Comparison of ENCODE assay signal across 2 cellular contexts in genomic region chr16:85199880-85200279, GRCh38.
TF ChIP-seq lines count a peak whose summit lies in the region.

No MANE protein-coding gene starts in this region.

TF ChIP-seq in HepG2, 621 proteins besides CTCF, POLR2A, EP300 and RAD21 (continued from another document):
- TF ChIP-seq MAZ (IDR thresholded peaks at IDR 0.05; ENCODE audit: borderline replicate concordance, low read depth, low read length) (no peak), MAZ (CRISPR knock-in tag; IDR thresholded peaks at IDR 0.05; ENCODE audit: low read depth) (no peak), ARNT (IDR thresholded peaks at IDR 0.05) (no peak), IRF9 (CRISPR knock-in tag; IDR thresholded peaks at IDR 0.05; ENCODE audit: borderline replicate concordance) (no peak), ZNF646 (CRISPR knock-in tag; IDR thresholded peaks at IDR 0.05) (0 out of 2 replicates have a peak, but pooled peaks have one; percentile 24), NR3C1 (CRISPR knock-in tag; IDR thresholded peaks at IDR 0.05) (no peak), HNRNPH1 (optimal IDR thresholded peaks at IDR 0.05; ENCODE audit: low read depth, low read length) (no peak), MAF1 (CRISPR knock-in tag; IDR thresholded peaks at IDR 0.05; ENCODE audit: borderline replicate concordance) (no peak), HOXA5 (CRISPR knock-in tag; IDR thresholded peaks at IDR 0.05) (no peak), ZNF563 (CRISPR knock-in tag; IDR thresholded peaks at IDR 0.05) (peak; percentile 50; the same call in 1 of the 2 replicates), GMEB2 (CRISPR knock-in tag; IDR thresholded peaks at IDR 0.05; ENCODE audit: low read depth) (no peak), AGO1 (IDR thresholded peaks at IDR 0.05; ENCODE audit: low read depth, low read length, poor library complexity, severe bottlenecking) (no peak), ZNF274 (CRISPR knock-in tag; IDR thresholded peaks at IDR 0.05) (0 out of 2 replicates have a peak, but pooled peaks have one; percentile 4), TEAD3 (CRISPR knock-in tag; optimal IDR thresholded peaks at IDR 0.05; ENCODE audit: borderline replicate concordance) (no peak), TBP (CRISPR knock-in tag; IDR thresholded peaks at IDR 0.05) (no peak), E2F5 (CRISPR knock-in tag; conservative IDR thresholded peaks at IDR 0.05) (no peak), FOXC1 (CRISPR knock-in tag; IDR thresholded peaks at IDR 0.05; ENCODE audit: borderline replicate concordance) (no peak)
TF ChIP-seq in HepG2: peak in this region for 3.

TF ChIP-seq in K562, 482 proteins besides CTCF, POLR2A, EP300 and RAD21 (continued from another document):
- TF ChIP-seq SMARCA4 (IDR thresholded peaks at IDR 0.05) (0 out of 2 replicates have a peak, but pooled peaks have one; percentile 33), MBD2 (IDR thresholded peaks at IDR 0.05; ENCODE audit: borderline replicate concordance, low read depth) (no peak), TRIM24 (IDR thresholded peaks at IDR 0.05) (peak in 1 of 2 experiments; percentile 15; a peak in 1 of 4 replicates), NCOR1 (IDR thresholded peaks at IDR 0.05) (peak; percentile 60), ZNF347 (CRISPR knock-in tag; IDR thresholded peaks at IDR 0.05; ENCODE audit: low read depth) (no peak), PKNOX1 (IDR thresholded peaks at IDR 0.05) (peak; percentile 89), DPF2 (IDR thresholded peaks at IDR 0.05) (peak; percentile 37), NR2C1 (IDR thresholded peaks at IDR 0.05) (no peak), NR2C1 (tag; IDR thresholded peaks at IDR 0.05) (no peak), MEIS2 (IDR thresholded peaks at IDR 0.05; ENCODE audit: partially characterized antibody) (peak; percentile 89), ELK3 (CRISPR knock-in tag; IDR thresholded peaks at IDR 0.05) (no peak), TCF3 (CRISPR knock-in tag; IDR thresholded peaks at IDR 0.05) (peak; percentile 75), MBD1 (CRISPR knock-in tag; IDR thresholded peaks at IDR 0.05) (no peak), ZNF280B (CRISPR knock-in tag; IDR thresholded peaks at IDR 0.05) (no peak), SRSF9 (IDR thresholded peaks at IDR 0.05; ENCODE audit: borderline replicate concordance, low read depth, low read length) (no peak), PBX2 (CRISPR knock-in tag; IDR thresholded peaks at IDR 0.05; ENCODE audit: low read depth) (no peak), PBX2 (tag; conservative IDR thresholded peaks at IDR 0.05; ENCODE audit: low read depth) (peak; percentile 70)
